25 cellular contexts compared by ENCODE assay signal in genomic region chr11:66230171-66230570, GRCh38. TPM values are rescaled to one million over a fixed set of nuclear protein-coding genes. Genes with fewer than 3 reads are reported as not detected.
"Had no signal": no experiment of that assay in that cellular context is flagged by ENCODE, and none has a peak within 500 bp of the region (broad histone marks: within the 10 kb centered on the region; RNA-seq: fewer than 3 reads in every experiment).

No MANE protein-coding gene starts in this region.

- H3K27me3 ChIP-seq: brain microvascular endothelial cell, gastroesophageal sphincter, heart left ventricle, right lobe of liver, transverse colon, uterus had no signal

- H3K4me1 Mint-ChIP-seq: memory B cell had no signal

- H3K36me3 ChIP-seq: uterus had no signal

- ATAC-seq: gastroesophageal sphincter, heart left ventricle, left cardiac atrium, mucosa of descending colon, right lobe of liver had no signal

- H3K27ac ChIP-seq: brain microvascular endothelial cell, epithelial cell of prostate, gastroesophageal sphincter, heart left ventricle, right lobe of liver, skin epidermis, transverse colon, uterus had no signal

- H3K27ac Mint-ChIP-seq: activated CD4-positive, alpha-beta memory T cell treated with anti-CD3 and anti-CD28 coated beads for 36 hours; endodermal cell; memory B cell; nephron progenitor cell had no signal

- H3K9me3 ChIP-seq: gastroesophageal sphincter, heart left ventricle, mucosa of descending colon, right lobe of liver, transverse colon, uterus had no signal

- H3K27me3 Mint-ChIP-seq: activated CD4-positive, alpha-beta memory T cell treated with anti-CD3 and anti-CD28 coated beads for 36 hours; memory B cell had no signal

- H3K4me3 Mint-ChIP-seq: activated CD4-positive, alpha-beta memory T cell treated with anti-CD3 and anti-CD28 coated beads for 36 hours; endodermal cell; memory B cell; nephron progenitor cell had no signal

- H3K4me1 ChIP-seq: gastroesophageal sphincter, heart left ventricle, right lobe of liver, transverse colon, uterus had no signal

- DNase-seq: activated CD4-positive, alpha-beta memory T cell treated with anti-CD3 and anti-CD28 coated beads for 36 hours; activated CD4-positive, alpha-beta T cell treated with anti-CD3 and anti-CD28 coated beads for 48 hours; activated effector memory CD4-positive, alpha-beta T cell treated with anti-CD3 and anti-CD28 coated beads, Interleukin-2, amount 50 U/mL, for 16 hours; activated naive CD4-positive, alpha-beta T cell treated with anti-CD3 and anti-CD28 coated beads, Interleukin-2, amount 50 U/mL, for 16 hours; aorta; brain microvascular endothelial cell; central memory CD4-positive, alpha-beta T cell; cortex of kidney; endodermal cell; heart left ventricle; left cardiac atrium; mucosa of descending colon; nephron progenitor cell; occipital lobe; posterior cingulate gyrus; right lobe of liver; stimulated activated CD4-positive, alpha-beta T cell treated with anti-CD3 and anti-CD28 coated beads, Interleukin-1b, Interleukin-23, amount 100 ng/mL, for 48 hours; T-helper 1 cell; T-helper 9 cell; transverse colon; uterus had no signal

- H3K4me3 ChIP-seq: gastroesophageal sphincter, heart left ventricle, mucosa of descending colon, right lobe of liver, skin epidermis, transverse colon, uterus had no signal

- H3K9me3 Mint-ChIP-seq: activated CD4-positive, alpha-beta memory T cell treated with anti-CD3 and anti-CD28 coated beads for 36 hours; endodermal cell; memory B cell; nephron progenitor cell had no signal

RNA-seq across cellular contexts. Expression of gene CNIH2, which starts 47.8 kb away (rescaled TPM):
- total RNA-seq: left cardiac atrium had no signal
